Comparison of ENCODE assay signal across 9 cellular contexts in the genomic region with DNA sequence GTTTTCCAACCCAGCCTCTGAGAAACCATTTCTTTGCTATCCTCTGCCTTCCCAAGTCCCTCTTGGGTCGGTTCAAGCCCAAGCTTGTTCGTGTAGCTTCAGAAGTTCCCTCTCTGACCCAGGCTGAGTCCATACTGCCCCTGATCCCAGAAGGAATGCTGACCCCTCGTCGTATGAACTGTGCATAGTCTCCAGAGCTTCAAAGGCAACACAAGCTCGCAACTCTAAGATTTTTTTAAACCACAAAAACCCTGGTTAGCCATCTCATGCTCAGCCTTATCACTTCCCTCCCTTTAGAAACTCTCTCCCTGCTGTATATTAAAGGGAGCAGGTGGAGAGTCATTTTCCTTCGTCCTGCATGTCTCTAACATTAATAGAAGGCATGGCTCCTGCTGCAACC. TPM values are rescaled to one million over a fixed set of nuclear protein-coding genes. Genes with fewer than 3 reads are reported as not detected.
DNase-seq lines count a peak whose midpoint lies in the region; ATAC-seq lines count a peak whose summit lies in the region.
"Had no signal": no experiment of that assay in that cellular context is flagged by ENCODE, and none has a peak within 500 bp of the region (broad histone marks: within the 10 kb centered on the region; RNA-seq: fewer than 3 reads in every experiment).

No MANE protein-coding gene starts in this region.

- no peak overlapping the region for H4K91ac ChIP-seq in mesenchymal stem cell (ENCODE audit: low read length)

- 82% methylated on average over 6 of the region's 6 CpGs for WGBS in mesenchymal stem cell

- H3K4me3 ChIP-seq in mesenchymal stem cell (ENCODE audit: insufficient read depth in 1 of 2, low read depth in 1 of 2, low read length in 2 of 2), result no peak overlapping the region
- H3K4me3 ChIP-seq: A549 had no signal

- H3K36me3 ChIP-seq in mesenchymal stem cell (ENCODE audit: control insufficient read depth in 1 of 2, insufficient read depth in 2 of 2, low read depth in 1 of 2, low read length in 2 of 2), result peaks cover 29 to 75% of the 10 kb centered on the region in 2 experiments

- peak overlapping the region; percentile 52 for H3K9ac ChIP-seq in mesenchymal stem cell (ENCODE audit: low read length)

- H3K27ac ChIP-seq in mesenchymal stem cell (ENCODE audit: low read length, poor library complexity, severe bottlenecking), result no peak overlapping the region
- H3K27ac ChIP-seq: A549 had no signal

- H3K27me3 Mint-ChIP-seq in activated CD4-positive, alpha-beta T cell treated with anti-CD3 and anti-CD28 coated beads for 36 hours, result no peaks in the 10 kb centered on the region
- H3K27me3 Mint-ChIP-seq in activated naive CD8-positive, alpha-beta T cell, result no peaks in the 10 kb centered on the region
- H3K27me3 Mint-ChIP-seq in stimulated activated naive CD8-positive, alpha-beta T cell treated with anti-CD3 and anti-CD28 coated beads, Interleukin-15, amount 100 ng/mL, for 72 hours, result no peaks in the 10 kb centered on the region

- no peak for ATAC-seq in activated CD4-positive, alpha-beta T cell treated with anti-CD3 and anti-CD28 coated beads for 36 hours
- ATAC-seq in stimulated activated naive CD8-positive, alpha-beta T cell treated with anti-CD3 and anti-CD28 coated beads, Interleukin-15, amount 100 ng/mL, for 72 hours, result no peak
- ATAC-seq in HG03095 (IDR thresholded peaks at IDR 0.05; ENCODE audit: unreplicated experiment) (no peak), GM18867 (IDR thresholded peaks at IDR 0.05; ENCODE audit: unreplicated experiment) (no peak)
- ATAC-seq: A549 had no signal

- peak overlapping the region; percentile 15 for H2AK5ac ChIP-seq in mesenchymal stem cell (ENCODE audit: low read length, severe bottlenecking)

- H3K79me1 ChIP-seq in mesenchymal stem cell (replicated peaks; ENCODE audit: low read length, poor library complexity, severe bottlenecking), result no peaks in the 10 kb centered on the region

- H2BK12ac ChIP-seq in mesenchymal stem cell (ENCODE audit: low read length in 2 of 2), result peak overlapping the region in 1 of 2 experiments; percentile 40

- H2AFZ ChIP-seq in mesenchymal stem cell (ENCODE audit: low read depth, low read length), result no peak overlapping the region

- no peaks in the 10 kb centered on the region for H3K9me3 Mint-ChIP-seq in activated CD4-positive, alpha-beta T cell treated with anti-CD3 and anti-CD28 coated beads for 36 hours (ENCODE audit: low read depth)
- H3K9me3 Mint-ChIP-seq in activated naive CD8-positive, alpha-beta T cell (ENCODE audit: low read depth), result no peaks in the 10 kb centered on the region
- H3K9me3 Mint-ChIP-seq in stimulated activated naive CD8-positive, alpha-beta T cell treated with anti-CD3 and anti-CD28 coated beads, Interleukin-15, amount 100 ng/mL, for 72 hours, result no peaks in the 10 kb centered on the region

- no peak overlapping the region for H3K14ac ChIP-seq in mesenchymal stem cell (ENCODE audit: low read length in 2 of 2)

- intact Hi-C loops in activated CD4-positive, alpha-beta T cell treated with anti-CD3 and anti-CD28 coated beads for 36 hours (cut with DNase I, micrococcal nuclease), result no loop called here

- peak overlapping the region; percentile 98 for H3K27ac Mint-ChIP-seq in activated CD4-positive, alpha-beta T cell treated with anti-CD3 and anti-CD28 coated beads for 36 hours
- peak overlapping the region; percentile 96 for H3K27ac Mint-ChIP-seq in activated naive CD8-positive, alpha-beta T cell
- H3K27ac Mint-ChIP-seq in stimulated activated naive CD8-positive, alpha-beta T cell treated with anti-CD3 and anti-CD28 coated beads, Interleukin-15, amount 100 ng/mL, for 72 hours, result peak overlapping the region; percentile 4 to 90

- peaks cover 78% of the 10 kb centered on the region for H3K4me1 Mint-ChIP-seq in activated CD4-positive, alpha-beta T cell treated with anti-CD3 and anti-CD28 coated beads for 36 hours
- peaks cover 70% of the 10 kb centered on the region for H3K4me1 Mint-ChIP-seq in activated naive CD8-positive, alpha-beta T cell (ENCODE audit: low read depth)
- H3K4me1 Mint-ChIP-seq in stimulated activated naive CD8-positive, alpha-beta T cell treated with anti-CD3 and anti-CD28 coated beads, Interleukin-15, amount 100 ng/mL, for 72 hours, result peaks cover 89% of the 10 kb centered on the region

- no peak overlapping the region for H3K23ac ChIP-seq in mesenchymal stem cell (ENCODE audit: low read length in 2 of 2)

- H4K8ac ChIP-seq in mesenchymal stem cell (ENCODE audit: low read length), result peak overlapping the region; percentile 27

- H3K4me1 ChIP-seq in mesenchymal stem cell (ENCODE audit: control insufficient read depth, insufficient read depth, low read depth, low read length), result peaks cover 11% of the 10 kb centered on the region
- H3K4me1 ChIP-seq: A549 had no signal

- no peaks in the 10 kb centered on the region for H3K27me3 ChIP-seq in mesenchymal stem cell (ENCODE audit: control insufficient read depth in 1 of 2, insufficient read depth in 1 of 2, low read length in 2 of 2)

- H2BK5ac ChIP-seq in mesenchymal stem cell (ENCODE audit: low read depth, low read length, poor library complexity, severe bottlenecking), result no peak overlapping the region

- no peak overlapping the region for H2BK15ac ChIP-seq in mesenchymal stem cell (ENCODE audit: low read depth, poor library complexity, severe bottlenecking)

- H3K9me3 ChIP-seq in mesenchymal stem cell (ENCODE audit: control insufficient read depth, low read length), result no peaks in the 10 kb centered on the region
- H3K9me3 ChIP-seq: A549 had no signal

- peak overlapping the region; percentile 16 for H3K4me3 Mint-ChIP-seq in activated CD4-positive, alpha-beta T cell treated with anti-CD3 and anti-CD28 coated beads for 36 hours
- peak overlapping the region; percentile 76 for H3K4me3 Mint-ChIP-seq in activated naive CD8-positive, alpha-beta T cell
- H3K4me3 Mint-ChIP-seq in stimulated activated naive CD8-positive, alpha-beta T cell treated with anti-CD3 and anti-CD28 coated beads, Interleukin-15, amount 100 ng/mL, for 72 hours, result peak overlapping the region in 1 of 2 donors; percentile 49

- no peak for DNase-seq in activated CD4-positive, alpha-beta T cell treated with anti-CD3 and anti-CD28 coated beads for 36 hours
- DNase-seq in activated CD4-positive, alpha-beta T cell treated with anti-CD3 and anti-CD28 coated beads, Interleukin-2, amount 50 U/mL, for 4 hours, result no peak
- DNase-seq in mesenchymal stem cell (peak; percentile 10), NCI-H526 (lab: John Stamatoyannopoulos, UW) (no peak)
- DNase-seq in stimulated activated naive CD8-positive, alpha-beta T cell treated with anti-CD3 and anti-CD28 coated beads, Interleukin-15, amount 100 ng/mL, for 72 hours, result no peak

- POLR2A ChIA-PET in activated CD4-positive, alpha-beta T cell treated with anti-CD3 and anti-CD28 coated beads for 36 hours (lab: Charles Lee), result interaction anchor here (0.8 to 2.3 kb wide), 4 partner anchors 8 to 49 kb away, joined by 3 to 8 read pairs (median 5); partner anchors contain the start of gene EIF2D

- H3K18ac ChIP-seq in mesenchymal stem cell (ENCODE audit: low read depth in 1 of 2, low read length in 2 of 2), result no peak overlapping the region

- peaks cover 82% of the 10 kb centered on the region for H3K36me3 Mint-ChIP-seq in activated CD4-positive, alpha-beta T cell treated with anti-CD3 and anti-CD28 coated beads for 36 hours (ENCODE audit: low read depth)
- H3K36me3 Mint-ChIP-seq in activated naive CD8-positive, alpha-beta T cell, result peaks cover 10% of the 10 kb centered on the region

- no peak overlapping the region for H3K4me2 ChIP-seq in mesenchymal stem cell (ENCODE audit: low read length, poor library complexity, severe bottlenecking)
- H3K4me2 ChIP-seq: A549 had no signal

- H3K4ac ChIP-seq in mesenchymal stem cell (ENCODE audit: low read depth in 1 of 2, low read length in 2 of 2), result no peak overlapping the region

- no peak overlapping the region for H2BK120ac ChIP-seq in mesenchymal stem cell (ENCODE audit: low read depth, low read length)

- CTCF ChIA-PET in activated CD4-positive, alpha-beta T cell treated with anti-CD3 and anti-CD28 coated beads for 36 hours (lab: Charles Lee), result interaction anchor here (0.9 to 27.5 kb wide), 9 partner anchors 8 to 161 kb away, joined by 3 to 621 read pairs (median 4); partner anchors contain the start of gene IKBKE

RNA-seq across cellular contexts. Expression of gene EIF2D, which starts 23.8 kb away (rescaled TPM):
- total RNA-seq in activated CD4-positive, alpha-beta T cell treated with anti-CD3 and anti-CD28 coated beads for 36 hours, result 100 to 1,000 TPM in 1 of 2 experiments, 10 to 100 TPM in 1; 91.2 to 100 TPM
- polyA plus RNA-seq in mesenchymal stem cell (2013, experiment 1 of 2), result 35.2 TPM
- polyA plus RNA-seq in mesenchymal stem cell (2013, experiment 2 of 2), result 37.7 TPM

RNA-seq across cellular contexts. Expression of gene DYRK3, which starts 46.8 kb away (rescaled TPM):
- 1 to 10 TPM; 8.3 to 8.7 TPM for total RNA-seq in activated CD4-positive, alpha-beta T cell treated with anti-CD3 and anti-CD28 coated beads for 36 hours
- polyA plus RNA-seq in mesenchymal stem cell (2013, experiment 1 of 2), result 12.2 TPM
- 12.4 TPM for polyA plus RNA-seq in mesenchymal stem cell (2013, experiment 2 of 2)

Comparison
In these comparisons a context has a peak if more than half of its experiments do, and no peak if none do; other contexts are left out.
1. H3K27ac Mint-ChIP-seq: peak in every context shown above with its lines; median percentile 98 in activated CD4-positive, alpha-beta T cell treated with anti-CD3 and anti-CD28 coated beads for 36 hours; 96 in activated naive CD8-positive, alpha-beta T cell; 47 in stimulated activated naive CD8-positive, alpha-beta T cell treated with anti-CD3 and anti-CD28 coated beads, Interleukin-15, amount 100 ng/mL, for 72 hours.